Comparison of ENCODE assay signal across 8 cellular contexts in the genomic region with DNA sequence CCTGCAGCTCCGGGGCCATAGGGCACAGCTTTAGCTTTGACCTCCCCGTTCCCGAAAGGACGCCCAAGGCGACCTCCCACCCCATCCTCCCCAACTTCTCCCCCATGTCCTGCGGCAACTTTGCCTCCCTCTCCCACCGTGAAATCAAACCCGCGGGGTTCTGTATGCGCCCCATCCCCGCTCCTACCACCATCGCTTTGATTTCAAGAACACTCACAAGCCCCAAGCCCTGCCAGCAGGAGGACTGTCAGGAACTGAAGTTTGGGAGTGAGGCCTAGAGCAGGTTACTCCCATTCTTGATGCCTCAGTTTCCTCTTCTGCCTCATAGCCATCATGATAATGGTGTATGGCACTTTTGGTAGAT. TPM values are rescaled to one million over a fixed set of nuclear protein-coding genes. Genes with fewer than 3 reads are reported as not detected.
DNase-seq lines count a peak whose midpoint lies in the region; ATAC-seq and TF ChIP-seq lines count a peak whose summit lies in the region.

No MANE protein-coding gene starts in this region.

- H3K27ac ChIP-seq in fibroblast of lung (ENCODE audit: insufficient read depth, low read length), result no peak overlapping the region

- peaks cover 16% of the 10 kb centered on the region for H3K27me3 Mint-ChIP-seq in Calu3 (ENCODE audit: unreplicated experiment)
- peaks cover 52 to 63% of the 10 kb centered on the region in 2 donors for H3K27me3 Mint-ChIP-seq in T-cell

- no TSS peak for BruUV-seq in Calu3 (replicated peaks; lab: Mats Ljungman, UMichigan)

- H3K36me3 Mint-ChIP-seq in Calu3 (ENCODE audit: insufficient read depth, unreplicated experiment) (peaks cover 36% of the 10 kb centered on the region), T-cell (no peaks in the 10 kb centered on the region)

- H3K4me2 ChIP-seq in fibroblast of lung (ENCODE audit: extremely low read depth, insufficient read depth, low read length), result peak overlapping the region; percentile 54

- H2AFZ ChIP-seq in fibroblast of lung (ENCODE audit: low read length), result no peak overlapping the region

- no peaks in the 10 kb centered on the region for H3K9me3 Mint-ChIP-seq in Calu3 (ENCODE audit: low read depth, unreplicated experiment)
- H3K9me3 Mint-ChIP-seq in T-cell, result no peaks in the 10 kb centered on the region

- ATAC-seq in T-cell (replicated peaks in 1 of 4) (no peak), sciatic nerve (peak; percentile 1)

- H3K27ac Mint-ChIP-seq in Calu3 (ENCODE audit: unreplicated experiment) (peak overlapping the region; percentile 75), T-cell (no peak overlapping the region)

- DNase-seq in Calu3 (no peak), T-cell (no peak), fibroblast of lung (ENCODE audit: low read depth in 2 of 2) (no peak), sciatic nerve (ENCODE audit: low spot score) (no peak), NOMO-1 treated with dmso at 0.1 percent for 144 hours (lab: John Stamatoyannopoulos, UW; ENCODE audit: unreplicated experiment) (no peak), HPDE6-E6E7 (ENCODE audit: extremely low spot score) (no peak), NCI-H1694 treated with DMSO at 0.1 percent for 48 hours (lab: John Stamatoyannopoulos, UW) (no peak), NCI-H510A (lab: John Stamatoyannopoulos, UW) (no peak)

- peak overlapping the region in 1 of 4 experiments; percentile 48 for H3K4me3 ChIP-seq in fibroblast of lung (replicated peaks in 1 of 4; ENCODE audit: control extremely low read depth in 1 of 4, insufficient read depth in 1 of 4, low read depth in 3 of 4, low read length in 4 of 4)

- CTCF ChIA-PET in Calu3 (lab: Charles Lee), result interaction anchor here (0.6 to 0.8 kb wide), 2 partner anchors 9 to 90 kb away, joined by 3 read pairs; no protein-coding TSS in a partner anchor
- CTCF ChIA-PET in T-cell (lab: Charles Lee), result no interaction called here

- H3K4me1 Mint-ChIP-seq in Calu3 (ENCODE audit: low read depth, unreplicated experiment) (peaks cover 33% of the 10 kb centered on the region), T-cell (peaks cover 17 to 25% (median 24%) of the 10 kb centered on the region in 3 donors)

- H4K20me1 ChIP-seq in fibroblast of lung (ENCODE audit: control insufficient read depth, extremely low read depth, insufficient read depth, low read length), result no peaks in the 10 kb centered on the region

- intact Hi-C loops in Calu3 (cut with micrococcal nuclease; ENCODE audit: unreplicated experiment) (loop anchor here (5.0 to 10.0 kb wide), 2 partner anchors 104 to 476 kb away; no protein-coding TSS in a partner anchor), sciatic nerve (cut with DNase I) (loop anchor here (5.0 to 10.0 kb wide), 2 partner anchors 1146 to 1469 kb away; no protein-coding TSS in a partner anchor)

- H3K79me2 ChIP-seq in fibroblast of lung (ENCODE audit: control insufficient read depth, insufficient read depth, low read length), result no peaks in the 10 kb centered on the region

- POLR2A ChIA-PET in T-cell (lab: Charles Lee), result no interaction called here

- peaks cover 8% of the 10 kb centered on the region for H3K4me1 ChIP-seq in fibroblast of lung (ENCODE audit: control insufficient read depth, extremely low read depth, insufficient read depth, low read length)

- no peaks in the 10 kb centered on the region for H3K36me3 ChIP-seq in fibroblast of lung (ENCODE audit: control insufficient read depth, insufficient read depth, low read length)

- H3K9ac ChIP-seq in fibroblast of lung (ENCODE audit: insufficient read depth, low read length), result no peak overlapping the region

- H3K4me3 Mint-ChIP-seq in Calu3 (ENCODE audit: low read depth, unreplicated experiment) (peak overlapping the region; percentile 97), T-cell (peak overlapping the region; percentile 66 to 84 (median 69))

- H3K9me3 ChIP-seq in fibroblast of lung (ENCODE audit: control insufficient read depth, insufficient read depth, low read depth, low read length), result no peaks in the 10 kb centered on the region

- peaks cover 27% of the 10 kb centered on the region for H3K27me3 ChIP-seq in fibroblast of lung (ENCODE audit: control insufficient read depth, insufficient read depth, low read length)

- no peak for TF ChIP-seq CTCF in Calu3 (IDR thresholded peaks at IDR 0.05; ENCODE audit: unreplicated experiment)
- no peak for TF ChIP-seq CTCF in fibroblast of lung (conservative IDR thresholded peaks at IDR 0.05 in 1 of 2, IDR thresholded peaks at IDR 0.05 in 1 of 2; ENCODE audit: low read depth in 1 of 2, low read length in 2 of 2)

RNA-seq across cellular contexts. Expression of a gene that starts 2.3 kb away (rescaled TPM):
- total RNA-seq in Calu3 (2022) (37.9 and 54.5 TPM in 2 replicates), T-cell (under 1 TPM in 3 of 5 donors, not detected in 2; 0.13 to 0.82 (median 0.33) TPM), fibroblast of lung (25.8 and 27.0 TPM in 2 replicates), sciatic nerve (83.9 TPM)
- 0.58 and 1.4 TPM in 2 replicates for polyA plus RNA-seq in fibroblast of lung
- polyA plus RNA-seq in fibroblast of lung (2012), result 1.5 and 3.1 TPM in 2 replicates
- polyA minus RNA-seq in fibroblast of lung (ENCODE audit: low replicate concordance), result 2.6 and 17.7 TPM in 2 replicates

RNA-seq across cellular contexts. Expression of a gene that starts 7.8 kb away (rescaled TPM):
- total RNA-seq in Calu3 (2022), result 45.9 and 46.8 TPM in 2 replicates
- total RNA-seq in T-cell, result 10 to 100 TPM in 4 of 5 donors, 1 to 10 TPM in 1; 9.5 to 17.8 (median 17.3) TPM
- total RNA-seq in fibroblast of lung, result 16.9 and 17.5 TPM in 2 replicates
- 19.8 and 21.0 TPM in 2 replicates for polyA plus RNA-seq in fibroblast of lung
- 30.5 and 31.6 TPM in 2 replicates for polyA plus RNA-seq in fibroblast of lung (2012)
- polyA minus RNA-seq in fibroblast of lung (ENCODE audit: low replicate concordance), result 25.3 and 62.5 TPM in 2 replicates
- 22.6 TPM for total RNA-seq in sciatic nerve

RNA-seq across cellular contexts. Expression of a gene that starts 56.9 kb away (rescaled TPM):
- total RNA-seq in Calu3 (2022) (64.8 and 65.4 TPM in 2 replicates), T-cell (10 to 100 TPM; 76.0 to 90.4 (median 78.9) TPM), fibroblast of lung (46.2 and 51.4 TPM in 2 replicates), sciatic nerve (95.0 TPM)
- 59.2 and 61.9 TPM in 2 replicates for polyA plus RNA-seq in fibroblast of lung
- polyA plus RNA-seq in fibroblast of lung (2012), result 54.1 and 54.4 TPM in 2 replicates
- polyA minus RNA-seq in fibroblast of lung (ENCODE audit: low replicate concordance), result 7.6 and 8.7 TPM in 2 replicates

Comparison
In these comparisons a context has a peak if more than half of its experiments do, and no peak if none do; other contexts are left out.
1. RNA of a gene that starts 2.3 kb away (total RNA-seq): 83.9 TPM in sciatic nerve (single experiment), 37.9 to 54.5 TPM in Calu3 and 25.8 to 27.0 TPM in fibroblast of lung; 0.13 to 0.82 TPM in T-cell; every median in the first group is over 10 times any median in the second.